In genomic region chr3:169268942-169269460, GRCh38 we compare ENCODE assay signal across 24 cellular contexts.
DNase-seq lines count a peak whose midpoint lies in the region; ATAC-seq lines count a peak whose summit lies in the region.
"Had no signal": no experiment of that assay in that cellular context is flagged by ENCODE, and none has a peak within 500 bp of the region (broad histone marks: within the 10 kb centered on the region; RNA-seq: fewer than 3 reads in every experiment).

No MANE protein-coding gene starts in this region.

- H3K9me3 ChIP-seq in duodenal mucosa (ENCODE audit: control insufficient read depth in 1 of 2, low read length in 2 of 2) (no peaks in the 10 kb centered on the region), mucosa of rectum (ENCODE audit: control insufficient read depth in 2 of 2, low read length in 2 of 2) (no peaks in the 10 kb centered on the region)
- H3K9me3 ChIP-seq: BLaER1, MG63, spleen, thyroid gland had no signal

- H3K4me3 ChIP-seq in duodenal mucosa (ENCODE audit: low read depth in 1 of 2, low read length in 2 of 2) (peak overlapping the region; percentile 17 to 45), mucosa of rectum (ENCODE audit: low read length in 2 of 2) (peak overlapping the region; percentile 14 to 21)
- H3K4me3 ChIP-seq: BLaER1, MG63, SK-N-MC, spleen, thyroid gland had no signal

- H3K36me3 ChIP-seq in duodenal mucosa (ENCODE audit: control insufficient read depth in 1 of 2, insufficient read depth in 2 of 2, low read length in 2 of 2): no peaks in the 10 kb centered on the region
- H3K36me3 ChIP-seq in mucosa of rectum (ENCODE audit: control insufficient read depth in 2 of 2, insufficient read depth in 2 of 2, low read length in 2 of 2): no peaks in the 10 kb centered on the region
- H3K36me3 ChIP-seq: BLaER1, MG63, spleen, thyroid gland, WERI-Rb-1 had no signal

- ATAC-seq in HG02938 (IDR thresholded peaks at IDR 0.05; ENCODE audit: unreplicated experiment): no peak

- peak overlapping the region in 1 of 2 donors; percentile 44 for H3K9ac ChIP-seq in duodenal mucosa (ENCODE audit: low read depth in 1 of 2, low read length in 2 of 2)
- peak overlapping the region in 1 of 2 donors; percentile 21 for H3K9ac ChIP-seq in mucosa of rectum (ENCODE audit: low read depth in 1 of 2, low read length in 2 of 2)
- H3K9ac ChIP-seq: BLaER1 had no signal

- H3K27me3 ChIP-seq in duodenal mucosa (ENCODE audit: control insufficient read depth in 1 of 2, insufficient read depth in 2 of 2, low read length in 2 of 2): no peaks in the 10 kb centered on the region
- H3K27me3 ChIP-seq in mucosa of rectum (ENCODE audit: control insufficient read depth in 2 of 2, insufficient read depth in 2 of 2, low read length in 2 of 2): no peaks in the 10 kb centered on the region
- H3K27me3 ChIP-seq: BLaER1, MG63, spleen, thyroid gland had no signal

- H3K27ac ChIP-seq in duodenal mucosa (ENCODE audit: low read depth, low read length) (peak overlapping the region; percentile 5), mucosa of rectum (ENCODE audit: low read depth in 2 of 2, low read length in 2 of 2) (peak overlapping the region in 1 of 2 donors; percentile 25)
- H3K27ac ChIP-seq: BLaER1, SK-N-MC, spleen, thyroid gland, WERI-Rb-1 had no signal

- peaks cover 9 to 45% of the 10 kb centered on the region in 2 donors for H3K4me1 ChIP-seq in duodenal mucosa (ENCODE audit: control insufficient read depth in 1 of 2, insufficient read depth in 2 of 2, low read length in 2 of 2)
- peaks cover 3 to 22% of the 10 kb centered on the region in 2 donors for H3K4me1 ChIP-seq in mucosa of rectum (ENCODE audit: control insufficient read depth in 2 of 2, insufficient read depth in 2 of 2, low read length in 2 of 2)
- H3K4me1 ChIP-seq: BLaER1, thyroid gland had no signal

- DNase-seq in NCI-H748 (lab: John Stamatoyannopoulos, UW; ENCODE audit: unreplicated experiment): peak; percentile 71
- no peak for DNase-seq in NCI-H748 treated with DMSO at 0.1 percent for 48 hours (lab: John Stamatoyannopoulos, UW)
- DNase-seq in Ammon's horn (ENCODE audit: low spot score): no peak
- no peak for DNase-seq in mucosa of gallbladder (ENCODE audit: low spot score)
- no peak for DNase-seq in NCI-H1417 (lab: John Stamatoyannopoulos, UW)
- DNase-seq: activated CD8-positive, alpha-beta memory T cell treated with anti-CD3 and anti-CD28 coated beads, Interleukin-2, amount 50 U/mL, for 4 hours; erythroblast; foreskin fibroblast; mammary epithelial cell; MG63; NCI-H2029; occipital lobe; retina; spleen; stimulated activated CD4-positive, alpha-beta T cell treated with anti-CD3 and anti-CD28 coated beads, Interleukin-4, amount 100 ng/mL, for 1 hour; stimulated activated naive CD4-positive, alpha-beta T cell treated with Interleukin-2 at 50 U/mL for 16 hours; T-helper 2 cell; thyroid gland; WERI-Rb-1 had no signal
